ENCODE assay signal across 24 cellular contexts in genomic region chr10:101385866-101386658, GRCh38. TPM values are rescaled to one million over a fixed set of nuclear protein-coding genes. Genes with fewer than 3 reads are reported as not detected.
DNase-seq lines count a peak whose midpoint lies in the region; ATAC-seq, FAIRE-seq and TF ChIP-seq lines count a peak whose summit lies in the region.
"Had no signal": no experiment of that assay in that cellular context is flagged by ENCODE, and none has a peak within 500 bp of the region (broad histone marks: within the 10 kb centered on the region; RNA-seq: fewer than 3 reads in every experiment).

No MANE protein-coding gene starts in this region.

- no peak for TF ChIP-seq EP300 in GM12878 (IDR thresholded peaks at IDR 0.05; ENCODE audit: borderline replicate concordance in 1 of 2, control insufficient read depth in 1 of 2, low read depth in 2 of 2, low read length in 2 of 2)

- H3K79me2 ChIP-seq in GM12878 (ENCODE audit: control insufficient read depth, insufficient read depth, low read length) (no peaks in the 10 kb centered on the region), osteoblast (ENCODE audit: insufficient read depth, low read length) (peaks cover 14% of the 10 kb centered on the region)

- H3K9me3 ChIP-seq in GM12878 (replicated peaks; ENCODE audit: control insufficient read depth, insufficient read depth, low read length) (no peaks in the 10 kb centered on the region), cardiac muscle cell (ENCODE audit: low read depth) (no peaks in the 10 kb centered on the region), osteoblast (ENCODE audit: low read depth, low read length) (no peaks in the 10 kb centered on the region), BE2C (no peaks in the 10 kb centered on the region)
- H3K9me3 ChIP-seq: BLaER1 treated with 17β-estradiol and CSF1 and Interleukin-3, amounts not matched to agents 10 nM and 100 nM; sigmoid colon; suprapubic skin; uterus had no signal

- no peak for TF ChIP-seq RAD21 in GM12878 (IDR thresholded peaks at IDR 0.05; ENCODE audit: insufficient read depth, low read depth, low read length)

- peak overlapping the region; percentile 29 for H3K27ac Mint-ChIP-seq in memory B cell
- H3K27ac Mint-ChIP-seq: activated CD4-positive, alpha-beta T cell treated with anti-CD3 and anti-CD28 coated beads for 36 hours; H9; natural killer cell treated with Interleukin-12 subunit alpha and Interleukin-12 subunit beta and Interleukin-15 and Interleukin-18, amount 100 ng/mL, for 72 hours; stimulated activated effector memory CD8-positive, alpha-beta T cell treated with anti-CD3 and anti-CD28 coated beads, Interleukin-12 subunit alpha, Interleukin-12 subunit beta, amount 100 ng/mL, for 72 hours had no signal

- H3K4me2 ChIP-seq in GM12878 (ENCODE audit: control insufficient read depth, insufficient read depth): no peak overlapping the region
- H3K4me2 ChIP-seq in osteoblast (ENCODE audit: insufficient read depth, low read length): no peak overlapping the region
- H3K4me2 ChIP-seq: BLaER1 treated with 17β-estradiol and CSF1 and Interleukin-3, amounts not matched to agents 10 nM and 100 nM had no signal

- TF ChIP-seq POLR2A in GM12878 (IDR thresholded peaks at IDR 0.05; ENCODE audit: low read depth, low read length): no peak

- H3K27me3 ChIP-seq in GM12878 (replicated peaks in 1 of 2; ENCODE audit: control insufficient read depth in 2 of 2, insufficient read depth in 2 of 2, low read length in 1 of 2) (no peaks in the 10 kb centered on the region), cardiac muscle cell (no peaks in the 10 kb centered on the region), osteoblast (ENCODE audit: insufficient read depth, low read length) (no peaks in the 10 kb centered on the region), BE2C (no peaks in the 10 kb centered on the region)
- H3K27me3 ChIP-seq: BLaER1 treated with 17β-estradiol and CSF1 and Interleukin-3, amounts not matched to agents 10 nM and 100 nM; sigmoid colon; suprapubic skin; uterus had no signal

- FAIRE-seq in GM18507 (lab: Jason Lieb, UNC): peak; percentile 18
- peak; percentile 18 for FAIRE-seq in GM12878 (lab: Jason Lieb, UNC)

- RAD21 ChIA-PET in GM12878 (lab: Charles Lee; ENCODE audit: unreplicated experiment): no interaction called here

- H4K20me1 ChIP-seq in GM12878 (ENCODE audit: control insufficient read depth, insufficient read depth): no peaks in the 10 kb centered on the region
- H4K20me1 ChIP-seq in osteoblast (ENCODE audit: insufficient read depth, low read length): peaks cover 36% of the 10 kb centered on the region

- H3K9me3 Mint-ChIP-seq in memory B cell: no peaks in the 10 kb centered on the region
- H3K9me3 Mint-ChIP-seq: activated T-cell treated with anti-CD3 and anti-CD28 coated beads, Interleukin-2, amount 50 U/mL, for 4 hours; H9; natural killer cell treated with Interleukin-12 subunit alpha and Interleukin-12 subunit beta and Interleukin-15 and Interleukin-18, amount 100 ng/mL, for 72 hours; stimulated activated effector memory CD8-positive, alpha-beta T cell treated with anti-CD3 and anti-CD28 coated beads, Interleukin-12 subunit alpha, Interleukin-12 subunit beta, amount 100 ng/mL, for 72 hours had no signal

- BruUV-seq in GM12878 (replicated peaks; lab: Mats Ljungman, UMichigan): no TSS peak

- POLR2A ChIA-PET in GM12878 (lab: Charles Lee): interaction anchor here (0.6 kb wide), 1 partner anchor 10 kb away, joined by 3 read pairs; no protein-coding TSS in a partner anchor
- POLR2A ChIA-PET in GM10248 (lab: Yijun Ruan, JAX): no interaction called here

- no peak overlapping the region for H3K4me3 ChIP-seq in GM12878
- no peak overlapping the region for H3K4me3 ChIP-seq in cardiac muscle cell
- H3K4me3 ChIP-seq in osteoblast (ENCODE audit: insufficient read depth, low read length): no peak overlapping the region
- H3K4me3 ChIP-seq in BE2C (ENCODE audit: low read depth, low read length): no peak overlapping the region
- H3K4me3 ChIP-seq: BLaER1 treated with 17β-estradiol and CSF1 and Interleukin-3, amounts not matched to agents 10 nM and 100 nM; sigmoid colon; suprapubic skin; uterus had no signal

- peaks cover 16% of the 10 kb centered on the region for H3K4me1 Mint-ChIP-seq in memory B cell
- H3K4me1 Mint-ChIP-seq: H9; stimulated activated effector memory CD8-positive, alpha-beta T cell treated with anti-CD3 and anti-CD28 coated beads, Interleukin-12 subunit alpha, Interleukin-12 subunit beta, amount 100 ng/mL, for 72 hours had no signal

- 96% methylated on average over 1 of the region's 1 CpG for WGBS in GM12878 (ENCODE audit: insufficient coverage, insufficient replicate concordance, low lambda C conversion rate, missing lambda C conversion rate)

- in situ Hi-C loops in GM12878 (cut with MboI): no loop called here

- CTCF ChIA-PET in GM12878 (lab: Yijun Ruan, JAX): interaction anchor here (0.8 kb wide), 1 partner anchor 81 kb away, joined by 3 read pairs; no protein-coding TSS in a partner anchor
- CTCF ChIA-PET in GM10248 (lab: Yijun Ruan, JAX): interaction anchor here (1.1 to 2.5 kb wide), 4 partner anchors 9 to 28 kb away, joined by 3 to 8 read pairs (median 5); no protein-coding TSS in a partner anchor

- TF ChIP-seq CTCF in GM12878 (IDR thresholded peaks at IDR 0.05 in 2 of 3, conservative IDR thresholded peaks at IDR 0.05 in 1 of 3; ENCODE audit: control insufficient read depth in 2 of 3, extremely low read depth in 1 of 3, insufficient read depth in 1 of 3, low read depth in 3 of 3, low read length in 3 of 3) (no peak), cardiac muscle cell (IDR thresholded peaks at IDR 0.05; ENCODE audit: low read depth, low read length) (no peak), osteoblast (IDR thresholded peaks at IDR 0.05; ENCODE audit: extremely low read depth, low read depth, low read length) (no peak), BE2C (IDR thresholded peaks at IDR 0.05; ENCODE audit: low read depth, low read length) (no peak), GM10248 (IDR thresholded peaks at IDR 0.05; ENCODE audit: control extremely low read depth, extremely low read depth, low read depth, missing control alignments) (no peak)

- H3K9ac ChIP-seq in GM12878 (ENCODE audit: control insufficient read depth, insufficient read depth, low read length): no peak overlapping the region
- H3K9ac ChIP-seq: BLaER1 treated with 17β-estradiol and CSF1 and Interleukin-3, amounts not matched to agents 10 nM and 100 nM; parathyroid adenoma had no signal

- no peak overlapping the region for H2AFZ ChIP-seq in GM12878 (ENCODE audit: control insufficient read depth, low read depth, low read length)
- H2AFZ ChIP-seq in osteoblast (ENCODE audit: low read length): no peak overlapping the region
- H2AFZ ChIP-seq: parathyroid adenoma had no signal

- DNase-seq in GM18507 (ENCODE audit: extremely low spot score, insufficient read length, low read depth): no peak
- no peak for DNase-seq in GM12878 (ENCODE audit: low read depth, low spot score)
- DNase-seq in cardiac muscle cell (ENCODE audit: low read depth in 1 of 2, low spot score in 1 of 2): peak; percentile 6 to 54
- no peak for DNase-seq in memory B cell (ENCODE audit: low spot score in 2 of 2)
- no peak for DNase-seq in cerebellum (ENCODE audit: low spot score)
- DNase-seq in osteoblast (ENCODE audit: insufficient read length, low spot score, missing footprints): no peak
- no peak for DNase-seq in BE2C
- DNase-seq in GM10248 (ENCODE audit: extremely low spot score): no peak
- DNase-seq: activated CD4-positive, alpha-beta T cell treated with anti-CD3 and anti-CD28 coated beads for 36 hours; activated naive CD4-positive, alpha-beta T cell; activated T-cell treated with anti-CD3 and anti-CD28 coated beads, Interleukin-2, amount 50 U/mL, for 4 hours; Calu3; central memory CD4-positive, alpha-beta T cell; H9; midbrain; NCI-H146; NCI-H69; sigmoid colon; uterus had no signal

- intact Hi-C loops in GM12878 (cut with micrococcal nuclease; ENCODE audit: unreplicated experiment): no loop called here

- no peaks in the 10 kb centered on the region for H3K4me1 ChIP-seq in GM12878 (ENCODE audit: control insufficient read depth, insufficient read depth, low read length)
- peaks cover 13% of the 10 kb centered on the region for H3K4me1 ChIP-seq in cardiac muscle cell (ENCODE audit: low read depth)
- H3K4me1 ChIP-seq in osteoblast (ENCODE audit: insufficient read depth, low read length): no peaks in the 10 kb centered on the region
- peaks cover 7% of the 10 kb centered on the region; the same call in 1 of the 2 replicates for H3K4me1 ChIP-seq in BE2C
- H3K4me1 ChIP-seq: BLaER1 treated with 17β-estradiol and CSF1 and Interleukin-3, amounts not matched to agents 10 nM and 100 nM; uterus had no signal

- no peak overlapping the region for H3K4me3 Mint-ChIP-seq in memory B cell
- H3K4me3 Mint-ChIP-seq: activated CD4-positive, alpha-beta T cell treated with anti-CD3 and anti-CD28 coated beads for 36 hours; activated T-cell treated with anti-CD3 and anti-CD28 coated beads, Interleukin-2, amount 50 U/mL, for 4 hours; H9; natural killer cell treated with Interleukin-12 subunit alpha and Interleukin-12 subunit beta and Interleukin-15 and Interleukin-18, amount 100 ng/mL, for 72 hours; stimulated activated effector memory CD8-positive, alpha-beta T cell treated with anti-CD3 and anti-CD28 coated beads, Interleukin-12 subunit alpha, Interleukin-12 subunit beta, amount 100 ng/mL, for 72 hours had no signal

- ATAC-seq in GM12878 (no peak), memory B cell (ENCODE audit: low read depth) (no peak)
- ATAC-seq: activated CD4-positive, alpha-beta T cell treated with anti-CD3 and anti-CD28 coated beads for 36 hours; activated T-cell treated with anti-CD3 and anti-CD28 coated beads, Interleukin-2, amount 50 U/mL, for 4 hours; natural killer cell treated with Interleukin-12 subunit alpha and Interleukin-12 subunit beta and Interleukin-15 and Interleukin-18, amount 100 ng/mL, for 72 hours; stimulated activated effector memory CD8-positive, alpha-beta T cell treated with anti-CD3 and anti-CD28 coated beads, Interleukin-12 subunit alpha, Interleukin-12 subunit beta, amount 100 ng/mL, for 72 hours had no signal

- peaks cover 6% of the 10 kb centered on the region for H3K36me3 Mint-ChIP-seq in memory B cell
- H3K36me3 Mint-ChIP-seq: natural killer cell treated with Interleukin-12 subunit alpha and Interleukin-12 subunit beta and Interleukin-15 and Interleukin-18, amount 100 ng/mL, for 72 hours; stimulated activated effector memory CD8-positive, alpha-beta T cell treated with anti-CD3 and anti-CD28 coated beads, Interleukin-12 subunit alpha, Interleukin-12 subunit beta, amount 100 ng/mL, for 72 hours had no signal

- no peak overlapping the region for H3K27ac ChIP-seq in GM12878 (ENCODE audit: control insufficient read depth, insufficient read depth)
- H3K27ac ChIP-seq in cardiac muscle cell: peak overlapping the region; percentile 50
- no peak overlapping the region for H3K27ac ChIP-seq in osteoblast (ENCODE audit: low read depth, low read length)
- H3K27ac ChIP-seq: BLaER1 treated with 17β-estradiol and CSF1 and Interleukin-3, amounts not matched to agents 10 nM and 100 nM; parathyroid adenoma; suprapubic skin had no signal

- SMC1A ChIA-PET in GM12878 (lab: Charles Lee; ENCODE audit: uncharacterized antibody, unreplicated experiment): interaction anchor here (0.5 to 1.4 kb wide), 2 partner anchors 11 to 19 kb away, joined by 3 read pairs; no protein-coding TSS in a partner anchor

- H3K36me3 ChIP-seq in GM12878 (ENCODE audit: control insufficient read depth in 2 of 2, insufficient read depth in 2 of 2, low read length in 1 of 2) (no peaks in the 10 kb centered on the region), cardiac muscle cell (no peaks in the 10 kb centered on the region), osteoblast (ENCODE audit: insufficient read depth, low read length) (no peaks in the 10 kb centered on the region), BE2C (no peaks in the 10 kb centered on the region)
- H3K36me3 ChIP-seq: sigmoid colon, suprapubic skin, uterus had no signal

- no peaks in the 10 kb centered on the region for H3K27me3 Mint-ChIP-seq in memory B cell
- H3K27me3 Mint-ChIP-seq: activated CD4-positive, alpha-beta T cell treated with anti-CD3 and anti-CD28 coated beads for 36 hours; natural killer cell treated with Interleukin-12 subunit alpha and Interleukin-12 subunit beta and Interleukin-15 and Interleukin-18, amount 100 ng/mL, for 72 hours had no signal

RNA-seq across cellular contexts. Expression of gene BTRC, which starts 32.1 kb away (rescaled TPM):
- total RNA-seq in GM12878 (2013; cell fraction: nucleolus; rRNA removed): 28.1 and 31.4 TPM in 2 replicates
- total RNA-seq in GM12878 (2014; rRNA removed): 4.7 and 5.6 TPM in 2 replicates
- 8.5 and 8.6 TPM in 2 replicates for total RNA-seq in GM12878 (2014; rRNA removed; fragmentation: Illumina TruSeq; extraction: Trizol)
- total RNA-seq in GM12878 (2021): 12.7 and 14.8 TPM in 2 replicates
- polyA plus RNA-seq in GM12878 (2011; ENCODE audit: low read depth): 4.3 TPM
- 18.6 and 26.4 TPM in 2 replicates for polyA plus RNA-seq in GM12878 (2011; rRNA removed)
- 9.2 and 10.1 TPM in 2 replicates for polyA plus RNA-seq in GM12878 (2011; cell fraction: cytosol; rRNA removed)
- polyA plus RNA-seq in GM12878 (2011; cell fraction: nucleus; rRNA removed): 13.6 and 14.8 TPM in 2 replicates
- polyA plus RNA-seq in GM12878 (2012): 4.4 and 5.7 TPM in 2 replicates
- 8.8 and 11.3 TPM in 2 replicates for polyA plus RNA-seq in GM12878 (2014; fragmentation: Illumina TruSeq; extraction: Trizol)
- 1 to 10 TPM; 2.2 to 3.2 TPM for polyA plus RNA-seq in GM12878 (2014; fragmentation: Nextera tagmentation; extraction: Ambion mirVana)
- 6.5 and 7.8 TPM in 2 replicates for polyA plus RNA-seq in GM12878 (2014; rRNA removed)
- polyA plus RNA-seq in GM12878 (2016; fragmentation: Nextera tagmentation; extraction: Ambion mirVana): 10 to 100 TPM; 10.4 to 10.8 TPM
- 19.8 and 25.5 TPM in 2 replicates for polyA minus RNA-seq in GM12878 (2011; rRNA and poly(A)+ RNA removed)
- 3.3 and 4.1 TPM in 2 replicates for polyA minus RNA-seq in GM12878 (2011; cell fraction: cytosol; rRNA and poly(A)+ RNA removed)
- 6.2 and 12.7 TPM in 2 replicates for polyA minus RNA-seq in GM12878 (2011; cell fraction: nucleus; rRNA and poly(A)+ RNA removed)
- 14.0 and 21.0 TPM in 2 replicates for total RNA-seq in cardiac muscle cell
- polyA plus RNA-seq in cardiac muscle cell: 21.7 and 22.3 TPM in 2 replicates
- total RNA-seq in cerebellum: 36.3 TPM
- 11.2 and 11.8 TPM in 2 replicates for total RNA-seq in osteoblast
- polyA plus RNA-seq in BE2C (2012; ENCODE audit: insufficient read depth, insufficient read length, low read depth): 7.1 TPM

Comparison
In these comparisons a context has a peak if more than half of its experiments do, and no peak if none do; other contexts are left out.
1. DNase-seq: peak in cardiac muscle cell (2 of 2); none in GM18507 (single experiment), GM12878 (single experiment), memory B cell (0 of 2), cerebellum (single experiment), osteoblast (single experiment), BE2C (single experiment) and GM10248 (single experiment).